ENCODE assay signal across 3 cellular contexts in genomic region chr10:96646251-96646740, GRCh38.
TF ChIP-seq lines count a peak whose summit lies in the region.

No MANE protein-coding gene starts in this region.

TF ChIP-seq in liver, 16 proteins besides CTCF, POLR2A, EP300 and RAD21:
- TF ChIP-seq FOXA2 (IDR thresholded peaks at IDR 0.05) (no peak), SP1 (IDR thresholded peaks at IDR 0.05) (no peak)

TF ChIP-seq in HepG2, 621 proteins besides CTCF, POLR2A, EP300 and RAD21:
- TF ChIP-seq ZNF543 (CRISPR knock-in tag; IDR thresholded peaks at IDR 0.05) (no peak), ZNF260 (CRISPR knock-in tag; IDR thresholded peaks at IDR 0.05; ENCODE audit: borderline replicate concordance, low read depth) (no peak), ZNF572 (CRISPR knock-in tag; IDR thresholded peaks at IDR 0.05) (no peak), ZNF329 (CRISPR knock-in tag; IDR thresholded peaks at IDR 0.05; ENCODE audit: low read depth) (no peak), HMGA1 (CRISPR knock-in tag; conservative IDR thresholded peaks at IDR 0.05) (no peak), SAFB2 (CRISPR knock-in tag; IDR thresholded peaks at IDR 0.05; ENCODE audit: borderline replicate concordance, low read depth) (no peak), JDP2 (CRISPR knock-in tag; IDR thresholded peaks at IDR 0.05; ENCODE audit: borderline replicate concordance) (no peak), THYN1 (CRISPR knock-in tag; IDR thresholded peaks at IDR 0.05; ENCODE audit: borderline replicate concordance, low read depth) (no peak), GMEB1 (CRISPR knock-in tag; IDR thresholded peaks at IDR 0.05; ENCODE audit: borderline replicate concordance) (no peak), RBAK (CRISPR knock-in tag; IDR thresholded peaks at IDR 0.05) (no peak), ARID3A (IDR thresholded peaks at IDR 0.05; ENCODE audit: low read depth, low read length) (no peak), ZNF235 (CRISPR knock-in tag; IDR thresholded peaks at IDR 0.05; ENCODE audit: borderline replicate concordance) (no peak), REST (IDR thresholded peaks at IDR 0.05; ENCODE audit: borderline replicate concordance in 1 of 2, low read depth in 1 of 2, low read length in 2 of 2) (no peak), U2AF2 (IDR thresholded peaks at IDR 0.05; ENCODE audit: low read depth, low read length) (no peak), ZMYM4 (CRISPR knock-in tag; IDR thresholded peaks at IDR 0.05) (no peak), ZNF513 (CRISPR knock-in tag; conservative IDR thresholded peaks at IDR 0.05) (no peak), SP1 (IDR thresholded peaks at IDR 0.05) (no peak), SP1 (CRISPR knock-in tag; IDR thresholded peaks at IDR 0.05) (no peak), CREB1 (IDR thresholded peaks at IDR 0.05) (no peak), CREB1 (CRISPR knock-in tag; IDR thresholded peaks at IDR 0.05) (no peak), MED8 (CRISPR knock-in tag; IDR thresholded peaks at IDR 0.05; ENCODE audit: insufficient replicate concordance) (no peak), TP53 (CRISPR knock-in tag; conservative IDR thresholded peaks at IDR 0.05) (no peak)

TF ChIP-seq in GM12878, 131 proteins besides CTCF, POLR2A, EP300 and RAD21:
- no peak for TF ChIP-seq KLF5 (IDR thresholded peaks at IDR 0.05; ENCODE audit: partially characterized antibody)
- TF ChIP-seq CHD1 (IDR thresholded peaks at IDR 0.05; ENCODE audit: low read depth, low read length), result no peak
- TF ChIP-seq NFIC (IDR thresholded peaks at IDR 0.05; ENCODE audit: low read depth, low read length), result no peak
- TF ChIP-seq SIN3A (IDR thresholded peaks at IDR 0.05; ENCODE audit: low read depth, low read length), result no peak
- no peak for TF ChIP-seq ETV6 (conservative IDR thresholded peaks at IDR 0.05 in 1 of 2, IDR thresholded peaks at IDR 0.05 in 1 of 2; ENCODE audit: borderline replicate concordance in 1 of 2, low read depth in 1 of 2)
- no peak for TF ChIP-seq ZNF384 (IDR thresholded peaks at IDR 0.05; ENCODE audit: borderline replicate concordance, low read depth, low read length)
- TF ChIP-seq NR2C2 (IDR thresholded peaks at IDR 0.05; ENCODE audit: borderline replicate concordance, control insufficient read depth, insufficient read length, low read depth), result no peak
- no peak for TF ChIP-seq MYC (IDR thresholded peaks at IDR 0.05; ENCODE audit: insufficient read depth, insufficient read length, insufficient replicate concordance, low read length, severe bottlenecking)
- TF ChIP-seq ASH2L (IDR thresholded peaks at IDR 0.05; ENCODE audit: borderline replicate concordance, low read depth), result no peak
- TF ChIP-seq NFYA (IDR thresholded peaks at IDR 0.05; ENCODE audit: borderline replicate concordance, low read depth, low read length), result no peak
